ENCODE assay signal across 7 cellular contexts in the genomic region with DNA sequence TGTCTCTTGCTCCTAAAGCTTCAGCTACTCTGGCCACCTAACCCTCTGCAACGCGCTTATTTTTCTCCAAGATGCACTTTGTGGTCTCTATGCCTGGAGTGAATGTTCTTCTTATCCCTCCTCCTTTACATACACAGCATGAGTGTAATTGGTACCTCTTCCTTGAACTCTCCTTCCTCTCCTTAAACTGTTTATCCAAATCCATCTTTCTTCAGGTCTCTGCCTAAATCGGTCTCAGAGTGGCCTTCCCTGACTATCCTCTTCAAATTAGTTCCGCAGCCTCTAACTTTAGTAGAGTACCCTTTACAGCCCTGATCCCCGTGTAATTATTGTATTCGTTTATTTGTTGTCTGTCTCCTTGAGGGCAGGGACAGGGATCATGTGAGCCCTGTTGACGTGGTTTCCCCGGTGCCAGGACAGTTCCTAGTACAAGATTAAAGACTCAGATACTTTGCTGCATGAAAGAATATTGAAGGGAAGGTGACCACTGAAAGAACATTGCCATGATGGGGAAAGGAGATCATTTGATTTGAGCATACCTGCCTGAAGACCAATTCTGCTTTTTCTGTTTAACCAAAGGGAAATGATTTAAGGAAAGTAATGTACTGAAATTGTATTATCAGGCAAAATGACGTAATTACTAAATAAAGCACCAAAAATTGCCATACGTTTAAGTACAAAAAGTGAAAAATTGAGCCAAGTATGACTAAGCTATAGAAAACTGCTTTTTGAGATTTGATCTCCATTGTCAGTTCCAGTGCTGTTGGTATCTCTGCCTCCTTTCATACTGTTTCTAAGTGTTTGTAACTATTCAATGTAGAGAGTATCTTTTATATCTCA. TPM values are rescaled to one million over a fixed set of nuclear protein-coding genes. Genes with fewer than 3 reads are reported as not detected.
DNase-seq lines count a peak whose midpoint lies in the region; ATAC-seq and TF ChIP-seq lines count a peak whose summit lies in the region.

No MANE protein-coding gene starts in this region.

- intact Hi-C loops in left lung (cut with DNase I) = no loop called here

- ATAC-seq in left lung = no peak

- 5% methylated on average over 10 of the region's 10 CpGs for WGBS in suprapubic skin

- H3K27me3 ChIP-seq in left lung = no peaks in the 10 kb centered on the region
- H3K27me3 ChIP-seq in suprapubic skin = no peaks in the 10 kb centered on the region

- H3K9me3 ChIP-seq in left lung = no peaks in the 10 kb centered on the region
- no peaks in the 10 kb centered on the region for H3K9me3 ChIP-seq in suprapubic skin

- H3K4me1 ChIP-seq in left lung = peaks cover 24 to 50% of the 10 kb centered on the region in 2 donors
- H3K4me1 ChIP-seq in suprapubic skin = peaks cover 35% of the 10 kb centered on the region

- DNase-seq in GM12864 (ENCODE audit: low read depth) = no peak
- DNase-seq in NCI-H146 treated with DMSO at 0.1 percent for 48 hours (lab: John Stamatoyannopoulos, UW; ENCODE audit: unreplicated experiment) = peak; percentile 14
- DNase-seq in left lung = peak in 1 of 2 donors; percentile 45
- DNase-seq in suprapubic skin (ENCODE audit: low spot score in 2 of 2) = no peak
- DNase-seq in activated gamma-delta T cell treated with Interleukin-2 at 50 U/mL for 16 hours = no peak
- DNase-seq in NCI-H2081 treated with DMSO at 0.1 percent for 48 hours (lab: John Stamatoyannopoulos, UW) = no peak

- peaks cover 0 to 32% of the 10 kb centered on the region in 2 donors for H3K36me3 ChIP-seq in left lung
- H3K36me3 ChIP-seq in suprapubic skin = peaks cover 9% of the 10 kb centered on the region

- TF ChIP-seq EP300 in suprapubic skin (IDR thresholded peaks at IDR 0.05) = no peak

- H3K4me3 ChIP-seq in GM12864 (ENCODE audit: low read depth, low read length) (peak overlapping the region; percentile 88), left lung (peak overlapping the region; percentile 74 to 92), suprapubic skin (peak overlapping the region; percentile 75)

- H3K36me3 Mint-ChIP-seq in brain = peaks cover 30% of the 10 kb centered on the region

- no peaks in the 10 kb centered on the region for H3K9me3 Mint-ChIP-seq in brain

- H3K27me3 Mint-ChIP-seq in brain = peaks cover 20% of the 10 kb centered on the region

- H3K4me1 Mint-ChIP-seq in brain = peaks cover 71% of the 10 kb centered on the region

- TF ChIP-seq POLR2A in suprapubic skin (IDR thresholded peaks at IDR 0.05) = no peak

- peak overlapping the region; percentile 89 to 94 (median 93) for H3K4me3 Mint-ChIP-seq in brain

- H3K27ac ChIP-seq in left lung = peak overlapping the region; percentile 88
- H3K27ac ChIP-seq in suprapubic skin = peak overlapping the region; percentile 93

- peak overlapping the region; percentile 96 to 99 (median 96) for H3K27ac Mint-ChIP-seq in brain

- TF ChIP-seq CTCF in GM12864 (IDR thresholded peaks at IDR 0.05; ENCODE audit: low read depth, low read length, missing control alignments) (no peak), brain (conservative IDR thresholded peaks at IDR 0.05) (no peak), left lung (IDR thresholded peaks at IDR 0.05) (no peak), suprapubic skin (IDR thresholded peaks at IDR 0.05) (no peak)

RNA-seq across cellular contexts. Expression of gene CNOT9, which starts 1.2 kb away (rescaled TPM):
- polyA plus RNA-seq in brain (ENCODE audit: insufficient read depth, low read depth, low replicate concordance) = 38.1 TPM
- 10 to 100 TPM; 33.8 to 44.1 TPM for total RNA-seq in left lung
- 10 to 100 TPM; 41.9 to 77.6 (median 46.7) TPM for total RNA-seq in suprapubic skin

RNA-seq across cellular contexts. Expression of gene USP37, which starts 1.7 kb away (rescaled TPM):
- polyA plus RNA-seq in brain (ENCODE audit: insufficient read depth, low read depth, low replicate concordance) = 7.1 TPM
- total RNA-seq in left lung (10 to 100 TPM; 13.0 to 16.5 TPM), suprapubic skin (10 to 100 TPM; 10.2 to 25.9 (median 20.5) TPM)

RNA-seq across cellular contexts. Expression of gene PLCD4, which starts 37.8 kb away (rescaled TPM):
- polyA plus RNA-seq in brain (ENCODE audit: insufficient read depth, low read depth, low replicate concordance) = 9.7 TPM
- total RNA-seq in left lung (1 to 10 TPM in 1 of 2 donors, under 1 TPM in 1; 0.89 to 1.5 TPM), suprapubic skin (1 to 10 TPM in 3 of 4 donors, under 1 TPM in 1; 0.55 to 2.5 (median 1.5) TPM)
